In the genomic region with DNA sequence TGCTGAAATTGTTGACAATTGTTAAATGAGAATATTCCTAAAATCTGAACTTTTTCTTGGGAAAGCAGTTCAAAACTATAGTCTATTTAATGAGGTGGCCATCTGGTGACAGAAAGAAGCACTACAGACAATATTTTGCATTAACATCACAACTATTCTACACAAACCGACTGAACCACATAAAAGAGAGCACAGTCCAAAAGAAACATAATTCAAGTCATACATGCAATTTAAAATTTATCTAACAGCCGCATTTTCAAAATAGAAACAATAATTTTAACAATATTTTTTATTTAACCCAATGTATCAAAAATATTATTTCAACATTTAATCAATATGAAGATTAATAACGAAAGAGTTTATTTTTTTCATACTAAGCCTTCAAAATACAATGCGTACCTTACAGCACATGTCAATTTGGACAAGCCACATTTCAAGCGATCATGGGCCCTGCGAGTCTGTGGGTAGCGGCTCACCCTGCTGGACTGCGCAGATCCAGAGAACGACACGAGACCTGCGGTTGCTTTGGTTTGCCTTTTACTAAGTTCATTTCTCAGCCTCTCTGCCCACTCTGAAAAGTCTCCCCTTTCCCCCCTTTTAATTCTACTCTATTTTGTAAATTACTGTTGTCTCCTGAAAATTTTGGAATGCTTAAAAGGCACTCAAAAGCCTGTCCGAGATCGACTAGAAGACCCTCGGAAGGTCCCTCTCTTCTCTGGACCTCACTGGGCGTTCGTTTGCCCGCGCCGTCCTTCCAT, we compare ENCODE assay signal across 8 cellular contexts. TPM values are rescaled to one million over a fixed set of nuclear protein-coding genes. Genes with fewer than 3 reads are reported as not detected.
A peak's percentile ranks its signal among the peaks of the same experiment; 100 is the strongest.
DNase-seq lines count a peak whose midpoint lies in the region; ATAC-seq and TF ChIP-seq lines count a peak whose summit lies in the region.

No MANE protein-coding gene starts in this region.

- no peaks in the 10 kb centered on the region for H3K9me3 Mint-ChIP-seq in activated CD4-positive, alpha-beta memory T cell treated with anti-CD3 and anti-CD28 coated beads, Interleukin-2, amount 10 ng/mL, durations not matched to agents 7 days and 5 days
- H3K9me3 Mint-ChIP-seq in nephron progenitor cell: peaks cover 20% of the 10 kb centered on the region

- peak; percentile 58 for ATAC-seq in GM21360 (IDR thresholded peaks at IDR 0.05; ENCODE audit: unreplicated experiment)

- TF ChIP-seq CTCF in fibroblast of villous mesenchyme (IDR thresholded peaks at IDR 0.05; ENCODE audit: insufficient read depth, low read depth, low read length): peak; percentile 48
- TF ChIP-seq CTCF in nephron progenitor cell (IDR thresholded peaks at IDR 0.05): peak; percentile 58

- H3K27me3 Mint-ChIP-seq in activated CD4-positive, alpha-beta memory T cell treated with anti-CD3 and anti-CD28 coated beads, Interleukin-2, amount 10 ng/mL, durations not matched to agents 7 days and 5 days: peaks cover 34% of the 10 kb centered on the region
- peaks cover 4% of the 10 kb centered on the region for H3K27me3 Mint-ChIP-seq in nephron progenitor cell (ENCODE audit: low read depth, poor library complexity)

- H3K4me3 ChIP-seq in fibroblast of villous mesenchyme (ENCODE audit: low read depth, low read length): peak overlapping the region; percentile 36

- POLR2A ChIA-PET in activated CD4-positive, alpha-beta memory T cell treated with anti-CD3 and anti-CD28 coated beads, Interleukin-2, amount 10 ng/mL, durations not matched to agents 7 days and 5 days (lab: Charles Lee): interaction anchor here (0.6 kb wide), 1 partner anchor 808 kb away, joined by 3 read pairs; no protein-coding TSS in a partner anchor

- peak; percentile 51 for DNase-seq in D341Med (ENCODE audit: low spot score)
- peak; percentile 71 for DNase-seq in NCI-H1105 treated with DMSO at 0.1 percent for 48 hours (lab: John Stamatoyannopoulos, UW)
- peak; percentile 16 for DNase-seq in activated CD4-positive, alpha-beta memory T cell treated with anti-CD3 and anti-CD28 coated beads, Interleukin-2, amount 10 ng/mL, durations not matched to agents 7 days and 5 days
- DNase-seq in fibroblast of villous mesenchyme (ENCODE audit: low read depth): peak; percentile 20
- peak; percentile 22 for DNase-seq in nephron progenitor cell
- DNase-seq in OCI-M2 (lab: John Stamatoyannopoulos, UW; ENCODE audit: unreplicated experiment): no peak
- DNase-seq in GF-D8 (lab: John Stamatoyannopoulos, UW): no peak

- CTCF ChIA-PET in activated CD4-positive, alpha-beta memory T cell treated with anti-CD3 and anti-CD28 coated beads, Interleukin-2, amount 10 ng/mL, durations not matched to agents 7 days and 5 days (lab: Charles Lee): no interaction called here

- H3K4me3 Mint-ChIP-seq in activated CD4-positive, alpha-beta memory T cell treated with anti-CD3 and anti-CD28 coated beads, Interleukin-2, amount 10 ng/mL, durations not matched to agents 7 days and 5 days: no peak overlapping the region
- H3K4me3 Mint-ChIP-seq in nephron progenitor cell: peak overlapping the region; percentile 93

- no peak overlapping the region for H3K27ac Mint-ChIP-seq in activated CD4-positive, alpha-beta memory T cell treated with anti-CD3 and anti-CD28 coated beads, Interleukin-2, amount 10 ng/mL, durations not matched to agents 7 days and 5 days
- H3K27ac Mint-ChIP-seq in nephron progenitor cell: peak overlapping the region; percentile 98

- no peaks in the 10 kb centered on the region for H3K36me3 Mint-ChIP-seq in activated CD4-positive, alpha-beta memory T cell treated with anti-CD3 and anti-CD28 coated beads, Interleukin-2, amount 10 ng/mL, durations not matched to agents 7 days and 5 days (ENCODE audit: low read depth)
- H3K36me3 Mint-ChIP-seq in nephron progenitor cell (ENCODE audit: low read depth): peaks cover 27% of the 10 kb centered on the region

- H3K4me1 Mint-ChIP-seq in activated CD4-positive, alpha-beta memory T cell treated with anti-CD3 and anti-CD28 coated beads, Interleukin-2, amount 10 ng/mL, durations not matched to agents 7 days and 5 days: peaks cover 7% of the 10 kb centered on the region
- H3K4me1 Mint-ChIP-seq in nephron progenitor cell: peaks cover 34% of the 10 kb centered on the region

RNA-seq across cellular contexts. Expression of a gene that starts 0.9 kb away (rescaled TPM):
- not detected for total RNA-seq in activated CD4-positive, alpha-beta memory T cell treated with anti-CD3 and anti-CD28 coated beads, Interleukin-2, amount 10 ng/mL, durations not matched to agents 7 days and 5 days
- under 0.01 TPM in 2 replicates for total RNA-seq in fibroblast of villous mesenchyme

RNA-seq across cellular contexts. Expression of a gene that starts 48.4 kb away (rescaled TPM):
- not detected for total RNA-seq in activated CD4-positive, alpha-beta memory T cell treated with anti-CD3 and anti-CD28 coated beads, Interleukin-2, amount 10 ng/mL, durations not matched to agents 7 days and 5 days
- total RNA-seq in fibroblast of villous mesenchyme: 0.43 and 0.64 TPM in 2 replicates

Comparison
In these comparisons a context has a peak if more than half of its experiments do, and no peak if none do; other contexts are left out.
1. DNase-seq: peak in D341Med (single experiment), NCI-H1105 treated with DMSO at 0.1 percent for 48 hours (single experiment), activated CD4-positive, alpha-beta memory T cell treated with anti-CD3 and anti-CD28 coated beads, Interleukin-2, amount 10 ng/mL, durations not matched to agents 7 days and 5 days (single experiment), fibroblast of villous mesenchyme (single experiment) and nephron progenitor cell (single experiment); none in OCI-M2 (single experiment) and GF-D8 (single experiment).